In genomic region chr6:33001685-33002084, GRCh38 we compare ENCODE assay signal across 19 cellular contexts. TPM values are rescaled to one million over a fixed set of nuclear protein-coding genes. Genes with fewer than 3 reads are reported as not detected.
DNase-seq lines count a peak whose midpoint lies in the region; ATAC-seq and TF ChIP-seq lines count a peak whose summit lies in the region.
"Had no signal": no experiment of that assay in that cellular context is flagged by ENCODE, and none has a peak within 500 bp of the region (broad histone marks: within the 10 kb centered on the region; RNA-seq: fewer than 3 reads in every experiment).

No MANE protein-coding gene starts in this region.

- H3K4me1 Mint-ChIP-seq in IgD-negative memory B cell (peaks cover 10 to 22% (median 12%) of the 10 kb centered on the region in 3 donors), activated B cell treated with CpG ODN at 0.5 μM for 24 hours (peaks cover 23% of the 10 kb centered on the region)
- H3K4me1 Mint-ChIP-seq in stimulated activated memory B cell treated with anti-CD40 and anti-IgM and Interleukin-4, amounts not matched to agents 10 μg/mL and 1 μg/mL and 100 μg/mL, for 72 hours, result peaks cover 33% of the 10 kb centered on the region

- no peak overlapping the region for H3K27ac ChIP-seq in psoas muscle
- H3K27ac ChIP-seq: BLaER1, C4-2B had no signal

- H3K36me3 ChIP-seq in psoas muscle (ENCODE audit: insufficient read depth in 1 of 2, low read depth in 1 of 2), result no peaks in the 10 kb centered on the region
- H3K36me3 ChIP-seq: HAP-1 had no signal

- peak overlapping the region in 1 of 4 donors; percentile 42 for H3K4me3 Mint-ChIP-seq in IgD-negative memory B cell
- H3K4me3 Mint-ChIP-seq in activated B cell treated with CpG ODN at 0.5 μM for 24 hours, result no peak overlapping the region
- H3K4me3 Mint-ChIP-seq in stimulated activated memory B cell treated with anti-CD40 and anti-IgM and Interleukin-4, amounts not matched to agents 10 μg/mL and 1 μg/mL and 100 μg/mL, for 72 hours, result no peak overlapping the region
- H3K4me3 Mint-ChIP-seq: CD4-positive, CD25-positive, alpha-beta regulatory T cell; CD8-positive, alpha-beta T cell; HFFc6 had no signal

- H3K9me3 Mint-ChIP-seq in IgD-negative memory B cell (no peaks in the 10 kb centered on the region), activated B cell treated with CpG ODN at 0.5 μM for 24 hours (no peaks in the 10 kb centered on the region)
- no peaks in the 10 kb centered on the region for H3K9me3 Mint-ChIP-seq in stimulated activated memory B cell treated with anti-CD40 and anti-IgM and Interleukin-4, amounts not matched to agents 10 μg/mL and 1 μg/mL and 100 μg/mL, for 72 hours
- H3K9me3 Mint-ChIP-seq: CD4-positive, CD25-positive, alpha-beta regulatory T cell; CD8-positive, alpha-beta T cell; HFFc6 had no signal

- H3K36me3 Mint-ChIP-seq in IgD-negative memory B cell (peaks cover 2% of the 10 kb centered on the region), activated B cell treated with CpG ODN at 0.5 μM for 24 hours (ENCODE audit: low read depth) (peaks cover 40% of the 10 kb centered on the region)
- peaks cover 22% of the 10 kb centered on the region for H3K36me3 Mint-ChIP-seq in stimulated activated memory B cell treated with anti-CD40 and anti-IgM and Interleukin-4, amounts not matched to agents 10 μg/mL and 1 μg/mL and 100 μg/mL, for 72 hours
- H3K36me3 Mint-ChIP-seq: CD4-positive, CD25-positive, alpha-beta regulatory T cell had no signal

- peak overlapping the region in 2 of 3 donors; percentile 19 to 73 for H3K27ac Mint-ChIP-seq in IgD-negative memory B cell
- H3K27ac Mint-ChIP-seq in activated B cell treated with CpG ODN at 0.5 μM for 24 hours, result peak overlapping the region; percentile 19
- H3K27ac Mint-ChIP-seq in stimulated activated memory B cell treated with anti-CD40 and anti-IgM and Interleukin-4, amounts not matched to agents 10 μg/mL and 1 μg/mL and 100 μg/mL, for 72 hours, result peak overlapping the region; percentile 11
- H3K27ac Mint-ChIP-seq: CD8-positive, alpha-beta T cell; HFFc6 had no signal

- H3K4me3 ChIP-seq in psoas muscle, result no peak overlapping the region
- H3K4me3 ChIP-seq: BLaER1, GM12878, HAP-1 had no signal

- H3K9me3 ChIP-seq in psoas muscle, result no peaks in the 10 kb centered on the region
- H3K9me3 ChIP-seq: BLaER1, Caco-2, HAP-1 had no signal

- 28 to 51% (median 43%) methylated on average over 4 of the region's 4 CpGs for WGBS in psoas muscle, 3 donors

- DNase-seq in activated B cell treated with CpG ODN at 0.5 μM for 24 hours (no peak), hepatic stellate cell (ENCODE audit: low spot score) (no peak), psoas muscle (no peak)
- DNase-seq: Caco-2; CD4-positive, CD25-positive, alpha-beta regulatory T cell; CD8-positive, alpha-beta T cell; DMS153; EL; GDM1; GOT3; HFFc6 had no signal

- ATAC-seq in activated B cell treated with CpG ODN at 0.5 μM for 24 hours (ENCODE audit: low read depth), result no peak
- ATAC-seq in stimulated activated memory B cell treated with anti-CD40 and anti-IgM and Interleukin-4, amounts not matched to agents 10 μg/mL and 1 μg/mL and 100 μg/mL, for 72 hours, result no peak
- no peak for ATAC-seq in psoas muscle
- no peak for ATAC-seq in HG03457 (IDR thresholded peaks at IDR 0.05; ENCODE audit: unreplicated experiment)
- ATAC-seq: CD8-positive, alpha-beta T cell had no signal

- H3K27me3 Mint-ChIP-seq in IgD-negative memory B cell (no peaks in the 10 kb centered on the region), activated B cell treated with CpG ODN at 0.5 μM for 24 hours (no peaks in the 10 kb centered on the region)
- H3K27me3 Mint-ChIP-seq in stimulated activated memory B cell treated with anti-CD40 and anti-IgM and Interleukin-4, amounts not matched to agents 10 μg/mL and 1 μg/mL and 100 μg/mL, for 72 hours, result no peaks in the 10 kb centered on the region

- no peaks in the 10 kb centered on the region for H3K4me1 ChIP-seq in psoas muscle
- H3K4me1 ChIP-seq: Caco-2, HAP-1 had no signal

- intact Hi-C loops in activated B cell treated with CpG ODN at 0.5 μM for 24 hours (cut with micrococcal nuclease), result loop anchor here (10.0 kb wide), 1 partner anchor 413 kb away; the partner anchor contains the start of genes CUTA and PHF1
- intact Hi-C loops in psoas muscle (cut with DNase I), result no loop called here

- CTCF ChIA-PET in activated B cell treated with CpG ODN at 0.5 μM for 24 hours (lab: Charles Lee), result interaction anchor here (1.0 to 5.7 kb wide), 7 partner anchors 17 to 247 kb away, joined by 3 to 34 read pairs (median 4); no protein-coding TSS in a partner anchor

- H3K27me3 ChIP-seq in psoas muscle (ENCODE audit: insufficient read depth in 3 of 3, low read length in 2 of 3), result peaks cover 0 to 5% (median 0%) of the 10 kb centered on the region in 3 donors
- H3K27me3 ChIP-seq: BLaER1 had no signal

- no peak for TF ChIP-seq CTCF in activated B cell treated with CpG ODN at 0.5 μM for 24 hours (IDR thresholded peaks at IDR 0.05)
- no peak for TF ChIP-seq CTCF in psoas muscle (IDR thresholded peaks at IDR 0.05)

- POLR2A ChIA-PET in activated B cell treated with CpG ODN at 0.5 μM for 24 hours (lab: Charles Lee), result interaction anchor here (0.6 to 5.0 kb wide), 5 partner anchors 30 to 305 kb away, joined by 4 to 26 read pairs (median 14); no protein-coding TSS in a partner anchor

RNA-seq across cellular contexts. Expression of gene HLA-DOA, which starts 7.7 kb away (rescaled TPM):
- 363 TPM for polyA plus RNA-seq in IgD-negative memory B cell
- total RNA-seq in activated B cell treated with CpG ODN at 0.5 μM for 24 hours, result 153 and 167 TPM in 2 replicates
- total RNA-seq in psoas muscle, result 1 to 10 TPM in 2 of 4 donors, under 1 TPM in 2; 0.48 to 1.5 (median 0.85) TPM
- under 1 TPM; 0.36 to 0.77 (median 0.58) TPM for polyA plus RNA-seq in psoas muscle
- total RNA-seq: A172, Caco-2, HFFc6 had no signal

RNA-seq across cellular contexts. Expression of gene BRD2, which starts 33.3 kb away (rescaled TPM):
- polyA plus RNA-seq in IgD-negative memory B cell (110 TPM), psoas muscle (10 to 100 TPM; 62.2 to 93.0 (median 64.4) TPM)
- total RNA-seq in activated B cell treated with CpG ODN at 0.5 μM for 24 hours (347 and 370 TPM in 2 replicates), psoas muscle (100 to 1,000 TPM in 3 of 4 donors, 10 to 100 TPM in 1; 70.0 to 135 (median 115) TPM)

RNA-seq across cellular contexts. Expression of gene HLA-DMA, which starts 48.8 kb away (rescaled TPM):
- 946 TPM for polyA plus RNA-seq in IgD-negative memory B cell
- 371 and 387 TPM in 2 replicates for total RNA-seq in activated B cell treated with CpG ODN at 0.5 μM for 24 hours
- 10 to 100 TPM in 2 of 4 donors, 1 to 10 TPM in 2; 3.2 to 12.0 (median 9.4) TPM for total RNA-seq in psoas muscle
- 1 to 10 TPM; 6.3 to 7.4 (median 7.1) TPM for polyA plus RNA-seq in psoas muscle

Comparison
In these comparisons a context has a peak if more than half of its experiments do, and no peak if none do; other contexts are left out.
1. RNA of gene HLA-DOA, which starts 7.7 kb away (total RNA-seq): 153 to 167 TPM in activated B cell treated with CpG ODN at 0.5 μM for 24 hours; 0.48 to 1.5 TPM in psoas muscle; every median in the first group is over 10 times any median in the second.
2. RNA of gene HLA-DMA, which starts 48.8 kb away (total RNA-seq): 371 to 387 TPM in activated B cell treated with CpG ODN at 0.5 μM for 24 hours; 3.2 to 12.0 TPM in psoas muscle; every median in the first group is over 10 times any median in the second.
3. Peak in every context shown above with its lines, with median percentiles within 50 percentile points of each other: H3K27ac Mint-ChIP-seq.